ENCODE assay signal across 1 cellular context in genomic region chr2:23387221-23387550, GRCh38.
TF ChIP-seq lines count a peak whose summit lies in the region.

No MANE protein-coding gene starts in this region.

TF ChIP-seq in liver, 16 proteins besides CTCF, POLR2A, EP300 and RAD21 (continued from another document):
- no peak for TF ChIP-seq TAF1 (conservative IDR thresholded peaks at IDR 0.05)
TF ChIP-seq in liver: peak in this region for 0.
